In genomic region chr6:6737666-6738065, GRCh38 we compare ENCODE assay signal across 1 cellular context.
TF ChIP-seq lines count a peak whose summit lies in the region.

No MANE protein-coding gene starts in this region.

TF ChIP-seq in IMR-90, 13 proteins besides CTCF, POLR2A, EP300 and RAD21 (continued from another document):
- no peak for TF ChIP-seq ELK1 (IDR thresholded peaks at IDR 0.05; ENCODE audit: borderline replicate concordance, low read depth, low read length)
- no peak for TF ChIP-seq RCOR1 (IDR thresholded peaks at IDR 0.05; ENCODE audit: insufficient replicate concordance, low read length)
- no peak for TF ChIP-seq SMC3 (IDR thresholded peaks at IDR 0.05; ENCODE audit: low read depth, low read length)
- no peak for TF ChIP-seq FOS (IDR thresholded peaks at IDR 0.05; ENCODE audit: low read depth, low read length)
